In genomic region chr6:41705996-41706835, GRCh38 we compare ENCODE assay signal across 8 cellular contexts. TPM values are rescaled to one million over a fixed set of nuclear protein-coding genes. Genes with fewer than 3 reads are reported as not detected.
DNase-seq lines count a peak whose midpoint lies in the region; ATAC-seq, FAIRE-seq and TF ChIP-seq lines count a peak whose summit lies in the region.

No MANE protein-coding gene starts in this region.

- peak; percentile 61 to 66 for TF ChIP-seq RAD21 in A549 (conservative IDR thresholded peaks at IDR 0.05 in 1 of 2, IDR thresholded peaks at IDR 0.05 in 1 of 2)

- POLR2A ChIA-PET in A549 (lab: Yijun Ruan, JAX), result interaction anchor here (0.6 to 2.2 kb wide), 3 partner anchors 28 to 69 kb away, joined by 4 to 12 read pairs (median 6); no protein-coding TSS in a partner anchor

- no peak for TF ChIP-seq EP300 in A549 (IDR thresholded peaks at IDR 0.05)

- TF ChIP-seq CTCF in A549 (IDR thresholded peaks at IDR 0.05), result peak; percentile 66

- H3K4me2 ChIP-seq in A549, result peak overlapping the region; percentile 65

- no peak overlapping the region for H3K4me3 ChIP-seq in A549
- peak overlapping the region in 1 of 2 donors; percentile 52 for H3K4me3 ChIP-seq in stomach smooth muscle (ENCODE audit: low read length in 2 of 2)

- TF ChIP-seq POLR2A in A549 (IDR thresholded peaks at IDR 0.05; ENCODE audit: low read length), result no peak

- H3K9ac ChIP-seq in stomach smooth muscle (ENCODE audit: low read length in 2 of 2), result peak overlapping the region; percentile 36 to 64

- H3K4me1 ChIP-seq in A549 (peaks cover 32% of the 10 kb centered on the region), stomach smooth muscle (ENCODE audit: control insufficient read depth, insufficient read depth, low read length) (peaks cover 46% of the 10 kb centered on the region)

- no peaks in the 10 kb centered on the region for H3K9me3 ChIP-seq in A549
- no peaks in the 10 kb centered on the region for H3K9me3 ChIP-seq in stomach smooth muscle (ENCODE audit: control insufficient read depth in 2 of 2, low read length in 2 of 2)

- peaks cover 0 to 3% of the 10 kb centered on the region in 2 donors for H3K36me3 ChIP-seq in stomach smooth muscle (ENCODE audit: control insufficient read depth in 2 of 2, insufficient read depth in 2 of 2, low read length in 2 of 2)

- 54% methylated on average over 7 of the region's 15 CpGs for WGBS in A549 (ENCODE audit: missing lambda C conversion rate)

- CTCF ChIA-PET in A549 (lab: Yijun Ruan, JAX), result interaction anchor here (0.5 to 6.2 kb wide), 29 partner anchors 7 to 339 kb away, joined by 3 to 66 read pairs (median 8); partner anchors contain the start of genes PRICKLE4, TFEB and TOMM6

- DNase-seq in A549 (ENCODE audit: low read depth in 1 of 2, low spot score in 1 of 2), result peak; percentile 69 to 78
- DNase-seq in NCI-H446 (lab: John Stamatoyannopoulos, UW), result peak; percentile 70 to 79
- DNase-seq in activated CD8-positive, alpha-beta memory T cell treated with anti-CD3 and anti-CD28 coated beads for 4 hours (ENCODE audit: low read depth in 2 of 2), result peak; percentile 45 to 50
- DNase-seq in epithelial cell of prostate (ENCODE audit: low read depth, low spot score), result no peak
- peak; percentile 88 for DNase-seq in myocyte (ENCODE audit: low read depth)

- H3K27ac ChIP-seq in A549 (peak overlapping the region; percentile 85 to 97), epithelial cell of prostate (peak overlapping the region; percentile 56), stomach smooth muscle (ENCODE audit: low read length) (peak overlapping the region; percentile 86)

- FAIRE-seq in A549 (lab: Jason Lieb, UNC), result no peak

- ATAC-seq in A549 (peak; percentile 90 to 96), GM18502 (IDR thresholded peaks at IDR 0.05; ENCODE audit: poor library complexity, unreplicated experiment) (peak; percentile 74), HG02840 (IDR thresholded peaks at IDR 0.05; ENCODE audit: low FRiP score, unreplicated experiment) (peak; percentile 44)

- H3K27me3 ChIP-seq in stomach smooth muscle (ENCODE audit: control insufficient read depth in 1 of 2, insufficient read depth in 2 of 2, low read length in 2 of 2), result no peaks in the 10 kb centered on the region

TF ChIP-seq in A549, 52 proteins besides CTCF, POLR2A, EP300 and RAD21:
- TF ChIP-seq MYC (IDR thresholded peaks at IDR 0.05; ENCODE audit: borderline replicate concordance, low read length), result no peak
- TF ChIP-seq JUN (IDR thresholded peaks at IDR 0.05), result 0 out of 5 replicates have a peak, but pooled peaks of 1 of the 2 experiments have one; percentile 25
- TF ChIP-seq SMC3 (IDR thresholded peaks at IDR 0.05), result peak; percentile 78
- 0 out of 2 replicates have a peak, but pooled peaks have one; percentile 23 for TF ChIP-seq MAX (IDR thresholded peaks at IDR 0.05)

RNA-seq across cellular contexts. Expression of gene TFEB, which starts 29.2 kb away (rescaled TPM):
- polyA plus RNA-seq in A549 (2011; rRNA removed), result 2.9 and 3.1 TPM in 2 replicates
- 2.8 and 5.0 TPM in 2 replicates for polyA plus RNA-seq in A549 (2012; cell fraction: cytosol; rRNA removed)
- 5.0 and 7.6 TPM in 2 replicates for polyA plus RNA-seq in A549 (2012; cell fraction: nucleus; rRNA removed)
- polyA plus RNA-seq in A549 (2017; fragmentation: RNase III; extraction: RNeasy Plus Mini Kit Qiagen cat#74134 plus additional on column Dnase treatment), result 4.3 to 6.1 TPM (median 4.5 TPM) in 3 replicates
- polyA minus RNA-seq in A549 (2011; rRNA and poly(A)+ RNA removed), result 5.3 and 9.9 TPM in 2 replicates
- 6.4 and 10.6 TPM in 2 replicates for total RNA-seq in myocyte
- polyA plus RNA-seq in myocyte (2012), result 13.6 TPM

RNA-seq across cellular contexts. Expression of gene PGC, which starts 41.0 kb away (rescaled TPM):
- polyA plus RNA-seq in A549 (2011; rRNA removed), result not detected in 2 replicates
- 0.04 TPM in 1 of 2 replicates, not detected in the other for polyA plus RNA-seq in A549 (2012; cell fraction: cytosol; rRNA removed)
- polyA plus RNA-seq in A549 (2012; cell fraction: nucleus; rRNA removed), result not detected in 2 replicates
- polyA plus RNA-seq in A549 (2017; fragmentation: RNase III; extraction: RNeasy Plus Mini Kit Qiagen cat#74134 plus additional on column Dnase treatment), result not detected in 3 replicates
- 0.21 TPM in 1 of 2 replicates, not detected in the other for polyA minus RNA-seq in A549 (2011; rRNA and poly(A)+ RNA removed)
- total RNA-seq in myocyte, result not detected in 2 replicates
- not detected for polyA plus RNA-seq in myocyte (2012)
